In genomic region chr1:20188455-20188817, GRCh38 we compare ENCODE assay signal across 1 cellular context.
A peak's percentile ranks its signal among the peaks of the same experiment; 100 is the strongest.
TF ChIP-seq lines count a peak whose summit lies in the region.

No MANE protein-coding gene starts in this region.

TF ChIP-seq in HEK293, 187 proteins besides CTCF, POLR2A, EP300 and RAD21:
- TF ChIP-seq ZSCAN16 (tag by site-specific recombination; IDR thresholded peaks at IDR 0.05) (0 out of 2 replicates have a peak, but pooled peaks have one; percentile 66), ZNF785 (tag by site-specific recombination; IDR thresholded peaks at IDR 0.05) (no peak), ZNF548 (tag by site-specific recombination; IDR thresholded peaks at IDR 0.05) (no peak), ZNF155 (tag by site-specific recombination; IDR thresholded peaks at IDR 0.05) (no peak), ZNF510 (tag by site-specific recombination; IDR thresholded peaks at IDR 0.05; ENCODE audit: insufficient replicate concordance) (no peak)
